Comparison of ENCODE assay signal across 1 cellular context in the genomic region with DNA sequence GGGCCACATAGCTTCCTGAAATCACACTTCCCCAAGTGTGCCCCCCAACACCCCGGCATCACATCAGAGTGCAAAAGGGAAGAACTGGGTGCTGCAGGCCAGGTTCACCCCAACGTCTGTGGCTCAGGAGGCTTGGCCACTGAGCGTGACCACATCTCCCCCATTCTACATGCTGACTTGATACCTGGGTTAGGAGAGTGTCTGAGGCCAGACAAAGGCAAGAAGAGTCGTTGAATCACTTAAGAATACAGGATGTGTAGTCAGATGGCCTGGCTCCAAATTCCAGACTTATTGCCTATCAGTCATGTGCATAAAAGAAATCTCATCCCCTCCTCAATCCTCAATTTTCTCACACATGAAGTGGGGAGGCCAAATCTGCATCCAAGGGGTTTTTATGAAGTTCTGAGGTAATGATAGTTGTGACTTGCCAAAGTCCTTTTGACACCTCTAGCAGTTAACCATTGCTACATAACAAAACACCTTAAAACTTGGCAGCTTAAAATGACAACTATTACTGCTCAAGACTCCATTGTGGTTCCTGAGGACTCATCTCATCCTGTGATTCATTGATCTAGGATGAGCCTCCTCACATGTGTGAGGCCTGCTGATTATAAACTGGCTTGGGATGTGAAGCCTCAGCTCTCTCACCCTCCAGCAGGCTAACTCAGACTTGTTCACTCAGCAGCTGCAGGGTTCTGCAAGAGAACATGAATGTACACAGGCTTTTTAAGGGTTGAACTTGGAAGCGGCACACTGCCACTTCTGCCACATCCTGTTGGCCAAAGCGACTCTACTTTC.
TF ChIP-seq lines count a peak whose summit lies in the region.

No MANE protein-coding gene starts in this region.

TF ChIP-seq in GM23338, 12 proteins besides CTCF, POLR2A, EP300 and RAD21 (continued from another document):
- TF ChIP-seq POLR2AphosphoS5 (IDR thresholded peaks at IDR 0.05; ENCODE audit: low read depth) = no peak
